In the genomic region with DNA sequence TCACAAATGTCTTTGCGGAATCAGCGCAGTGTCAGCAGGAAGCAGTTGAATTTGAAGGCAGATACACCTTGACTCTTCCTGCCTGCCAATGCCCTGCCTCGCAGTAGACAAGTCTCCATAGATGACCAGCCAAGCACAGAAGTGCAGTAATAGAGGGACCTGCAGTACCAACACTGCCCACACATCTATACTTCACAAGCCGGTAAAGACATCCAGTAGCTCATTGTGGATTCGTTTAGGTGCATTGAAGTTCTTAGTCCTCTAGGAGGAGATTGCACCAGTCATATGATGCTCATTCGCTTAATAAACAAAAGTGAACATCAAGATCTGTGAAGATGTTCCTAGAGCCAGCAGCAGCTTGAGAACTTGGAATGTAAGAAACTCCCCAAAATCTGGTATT, we compare ENCODE assay signal across 8 cellular contexts. TPM values are rescaled to one million over a fixed set of nuclear protein-coding genes. Genes with fewer than 3 reads are reported as not detected.
DNase-seq lines count a peak whose midpoint lies in the region; ATAC-seq and TF ChIP-seq lines count a peak whose summit lies in the region.

No MANE protein-coding gene starts in this region.

- H3K27ac Mint-ChIP-seq in activated CD8-positive, alpha-beta T cell treated with anti-CD3 and anti-CD28 coated beads for 36 hours = no peak overlapping the region
- no peak overlapping the region for H3K27ac Mint-ChIP-seq in osteocyte (ENCODE audit: unreplicated experiment)

- no peaks in the 10 kb centered on the region for H3K4me1 ChIP-seq in psoas muscle

- H3K36me3 Mint-ChIP-seq in activated CD8-positive, alpha-beta T cell treated with anti-CD3 and anti-CD28 coated beads for 36 hours (ENCODE audit: low read depth) = no peaks in the 10 kb centered on the region
- H3K36me3 Mint-ChIP-seq in osteocyte (ENCODE audit: unreplicated experiment) = no peaks in the 10 kb centered on the region

- no peak for TF ChIP-seq CTCF in activated CD8-positive, alpha-beta T cell treated with anti-CD3 and anti-CD28 coated beads for 36 hours (IDR thresholded peaks at IDR 0.05)
- peak; percentile 29 for TF ChIP-seq CTCF in osteocyte (IDR thresholded peaks at IDR 0.05)
- no peak for TF ChIP-seq CTCF in psoas muscle (IDR thresholded peaks at IDR 0.05)

- H3K27ac ChIP-seq in psoas muscle = no peak overlapping the region

- no peak overlapping the region for H3K4me3 Mint-ChIP-seq in activated CD8-positive, alpha-beta T cell treated with anti-CD3 and anti-CD28 coated beads for 36 hours
- H3K4me3 Mint-ChIP-seq in osteocyte (ENCODE audit: unreplicated experiment) = no peak overlapping the region

- H3K4me1 Mint-ChIP-seq in activated CD8-positive, alpha-beta T cell treated with anti-CD3 and anti-CD28 coated beads for 36 hours (ENCODE audit: low read depth) = peaks cover 8% of the 10 kb centered on the region
- peaks cover 6% of the 10 kb centered on the region for H3K4me1 Mint-ChIP-seq in osteocyte (ENCODE audit: unreplicated experiment)

- H3K36me3 ChIP-seq in psoas muscle (ENCODE audit: insufficient read depth in 1 of 2, low read depth in 1 of 2) = no peaks in the 10 kb centered on the region

- WGBS in psoas muscle, 3 donors = 75 to 87% (median 80%) methylated on average over 6 of the region's 6 CpGs

- no peaks in the 10 kb centered on the region for H3K9me3 Mint-ChIP-seq in activated CD8-positive, alpha-beta T cell treated with anti-CD3 and anti-CD28 coated beads for 36 hours
- H3K9me3 Mint-ChIP-seq in osteocyte (ENCODE audit: unreplicated experiment) = no peaks in the 10 kb centered on the region

- no peak overlapping the region for H3K4me3 ChIP-seq in psoas muscle

- H3K27me3 ChIP-seq in psoas muscle (ENCODE audit: insufficient read depth in 3 of 3, low read length in 2 of 3) = peaks cover 0 to 22% (median 4%) of the 10 kb centered on the region in 3 donors

- peaks cover 34% of the 10 kb centered on the region for H3K27me3 Mint-ChIP-seq in activated CD8-positive, alpha-beta T cell treated with anti-CD3 and anti-CD28 coated beads for 36 hours
- peaks cover 83% of the 10 kb centered on the region for H3K27me3 Mint-ChIP-seq in osteocyte (ENCODE audit: unreplicated experiment)

- POLR2A ChIA-PET in activated CD8-positive, alpha-beta T cell treated with anti-CD3 and anti-CD28 coated beads for 36 hours (lab: Charles Lee) = no interaction called here

- intact Hi-C loops in activated CD8-positive, alpha-beta T cell treated with anti-CD3 and anti-CD28 coated beads for 36 hours (cut with micrococcal nuclease) = no loop called here
- intact Hi-C loops in psoas muscle (cut with DNase I) = loop anchor here in 1 of 2 donors (5.0 kb wide), 1 partner anchor 45 kb away; no protein-coding TSS in a partner anchor
- intact Hi-C loops in Right ventricle myocardium inferior (cut with DNase I) = no loop called here

- H3K9me3 ChIP-seq in psoas muscle = no peaks in the 10 kb centered on the region

- DNase-seq in DMS114 treated with DMSO at 0.1 percent for 48 hours (lab: John Stamatoyannopoulos, UW; ENCODE audit: unreplicated experiment) (peak; percentile 28), osteocyte (ENCODE audit: extremely low spot score, unreplicated experiment) (no peak), psoas muscle (no peak), Right ventricle myocardium inferior (ENCODE audit: missing footprints) (no peak)
- DNase-seq in activated CD8-positive, alpha-beta T cell treated with anti-CD3 and anti-CD28 coated beads for 36 hours = peak; percentile 18
- DNase-seq in activated CD4-positive, alpha-beta T cell treated with anti-CD3 and anti-CD28 coated beads, Interleukin-2, amount 50 U/mL, for 1 hour = no peak

- ATAC-seq in GM19351 (IDR thresholded peaks at IDR 0.05; ENCODE audit: unreplicated experiment) (peak; percentile 89), HG03196 (IDR thresholded peaks at IDR 0.05; ENCODE audit: unreplicated experiment) (peak; percentile 65), psoas muscle (no peak), Right ventricle myocardium inferior (no peak)
- peak; percentile 69 for ATAC-seq in activated CD8-positive, alpha-beta T cell treated with anti-CD3 and anti-CD28 coated beads for 36 hours

- CTCF ChIA-PET in activated CD8-positive, alpha-beta T cell treated with anti-CD3 and anti-CD28 coated beads for 36 hours (lab: Charles Lee) = interaction anchor here (0.6 to 6.6 kb wide), 14 partner anchors 8 to 157 kb away, joined by 3 to 150 read pairs (median 4); a partner anchor contains a TSS

RNA-seq across cellular contexts. Expression of a gene that starts 7.1 kb away (rescaled TPM):
- not detected for total RNA-seq in activated CD8-positive, alpha-beta T cell treated with anti-CD3 and anti-CD28 coated beads for 36 hours
- total RNA-seq in osteocyte (not detected in 2 replicates), psoas muscle (not detected), Right ventricle myocardium inferior (not detected)
- polyA plus RNA-seq in psoas muscle = not detected

RNA-seq across cellular contexts. Expression of a gene that starts 16.6 kb away (rescaled TPM):
- total RNA-seq in activated CD8-positive, alpha-beta T cell treated with anti-CD3 and anti-CD28 coated beads for 36 hours = not detected
- total RNA-seq in osteocyte (not detected in 2 replicates), psoas muscle (not detected), Right ventricle myocardium inferior (not detected)
- polyA plus RNA-seq in psoas muscle = not detected

RNA-seq across cellular contexts. Expression of a gene that starts 24.4 kb away (rescaled TPM):
- total RNA-seq in activated CD8-positive, alpha-beta T cell treated with anti-CD3 and anti-CD28 coated beads for 36 hours = not detected
- total RNA-seq in osteocyte (not detected in 2 replicates), psoas muscle (not detected), Right ventricle myocardium inferior (not detected)
- polyA plus RNA-seq in psoas muscle = not detected

RNA-seq across cellular contexts. Expression of a gene that starts 41.6 kb away (rescaled TPM):
- total RNA-seq in activated CD8-positive, alpha-beta T cell treated with anti-CD3 and anti-CD28 coated beads for 36 hours = not detected
- total RNA-seq in osteocyte (not detected in 2 replicates), psoas muscle (not detected), Right ventricle myocardium inferior (not detected)
- not detected for polyA plus RNA-seq in psoas muscle

RNA-seq across cellular contexts. Expression of a gene that starts 48.0 kb away (rescaled TPM):
- not detected for total RNA-seq in activated CD8-positive, alpha-beta T cell treated with anti-CD3 and anti-CD28 coated beads for 36 hours
- total RNA-seq in osteocyte (not detected in 2 replicates), psoas muscle (not detected), Right ventricle myocardium inferior (not detected)
- not detected for polyA plus RNA-seq in psoas muscle

Comparison
In these comparisons a context has a peak if more than half of its experiments do, and no peak if none do; other contexts are left out.
1. DNase-seq: peak in DMS114 treated with DMSO at 0.1 percent for 48 hours (single experiment) and activated CD8-positive, alpha-beta T cell treated with anti-CD3 and anti-CD28 coated beads for 36 hours (single experiment); none in osteocyte (single experiment), psoas muscle (0 of 2), Right ventricle myocardium inferior (single experiment) and activated CD4-positive, alpha-beta T cell treated with anti-CD3 and anti-CD28 coated beads, Interleukin-2, amount 50 U/mL, for 1 hour (single experiment).
2. ATAC-seq: peak in GM19351 (single experiment), HG03196 (single experiment) and activated CD8-positive, alpha-beta T cell treated with anti-CD3 and anti-CD28 coated beads for 36 hours (single experiment); none in psoas muscle (0 of 4) and Right ventricle myocardium inferior (single experiment).